Comparison of ENCODE assay signal across 10 cellular contexts in the genomic region with DNA sequence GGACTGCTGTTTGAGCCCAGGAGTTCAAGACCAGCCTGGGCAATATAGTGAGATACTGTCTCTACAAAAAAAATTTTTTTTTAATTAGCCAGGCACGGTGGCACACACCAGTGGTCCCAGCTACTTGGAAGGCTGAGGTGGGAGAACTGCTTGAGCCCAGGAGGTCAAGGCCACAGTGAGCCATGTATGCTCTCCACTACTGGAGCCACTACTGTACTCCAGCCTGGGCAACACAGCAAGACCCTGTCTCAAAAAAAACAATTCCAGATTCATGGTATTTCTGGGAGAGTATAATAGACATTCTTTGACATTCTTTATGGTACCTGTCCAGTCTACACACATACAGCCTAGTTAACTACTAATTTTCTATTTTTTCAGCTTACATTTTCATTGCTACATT.
"Had no signal": no experiment of that assay in that cellular context is flagged by ENCODE, and none has a peak within 500 bp of the region (broad histone marks: within the 10 kb centered on the region; RNA-seq: fewer than 3 reads in every experiment).

No MANE protein-coding gene starts in this region.

- H3K9me3 ChIP-seq: HAP-1 had no signal

- H3K4me3 Mint-ChIP-seq: GM23338, H9, HFFc6 had no signal

- H3K27ac ChIP-seq: GM23248 had no signal

- DNase-seq: GM23248, GOT3, H7, H9, HCEC 1CT, HFFc6 had no signal

- H3K36me3 ChIP-seq: HAP-1 had no signal

- H2AFZ ChIP-seq: GM23248, GM23338 had no signal

- H3K9me3 Mint-ChIP-seq: GM23338, H9, HFFc6 had no signal

- H3K27ac Mint-ChIP-seq: GM23338, H9, HFFc6 had no signal

- ATAC-seq: GM23338, HCT116 had no signal

- H3K4me3 ChIP-seq: GM23248, GM23338, HAP-1 had no signal

- FAIRE-seq: H1 had no signal

- H3K4me2 ChIP-seq: GM23338 had no signal

- H3K9ac ChIP-seq: GM23248 had no signal
